In the genomic region with DNA sequence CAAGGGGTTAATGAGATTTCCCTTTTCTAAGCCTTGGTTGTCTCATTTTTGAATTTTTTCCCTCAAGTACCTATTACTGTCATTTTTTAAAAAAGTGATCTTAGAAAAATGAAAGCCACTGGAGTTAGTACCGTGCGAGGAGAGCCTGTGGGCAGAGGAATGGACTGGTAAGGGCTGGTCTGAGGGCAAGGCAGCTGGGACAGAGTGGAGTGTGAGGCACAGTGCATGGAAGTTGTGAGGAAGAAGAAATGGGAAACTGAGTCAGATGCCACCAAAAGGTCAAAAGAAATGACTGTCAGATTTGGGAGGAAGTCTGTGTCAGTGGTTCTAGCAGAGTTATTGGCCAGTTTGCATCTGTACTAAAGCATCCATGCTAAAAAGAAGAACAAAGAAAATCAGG, we compare ENCODE assay signal across 32 cellular contexts.
"Had no signal": no experiment of that assay in that cellular context is flagged by ENCODE, and none has a peak within 500 bp of the region (broad histone marks: within the 10 kb centered on the region; RNA-seq: fewer than 3 reads in every experiment).

No MANE protein-coding gene starts in this region.

- H3K36me3 ChIP-seq: ovary, prostate gland, uterus had no signal

- H3K27me3 ChIP-seq: adrenal gland, body of pancreas, esophagus squamous epithelium, ovary, sigmoid colon, testis, uterus had no signal

- H3K27ac Mint-ChIP-seq: activated CD4-positive, alpha-beta memory T cell treated with anti-CD3 and anti-CD28 coated beads, Interleukin-2, amount 10 ng/mL, durations not matched to agents 7 days and 5 days; activated naive CD4-positive, alpha-beta T cell treated with anti-CD3 and anti-CD28 coated beads, Interleukin-2, amount 10 ng/mL, durations not matched to agents 7 days and 5 days; stimulated activated naive B cell treated with anti-CD40 and anti-IgM and Interleukin-4, amounts not matched to agents 10 μg/mL and 1 μg/mL and 100 μg/mL, for 72 hours had no signal

- ATAC-seq: activated CD4-positive, CD25-positive, alpha-beta regulatory T cell treated with anti-CD3 and anti-CD28 coated beads, Interleukin-2, amount 50 U/mL, for 24 hours; activated CD8-positive, alpha-beta memory T cell treated with anti-CD3 and anti-CD28 coated beads, Interleukin-2, amount 10 ng/mL, durations not matched to agents 7 days and 5 days; body of pancreas; left lobe of liver; lower lobe of right lung; natural killer cell; stimulated activated naive B cell treated with anti-CD40 and anti-IgM and Interleukin-4, amounts not matched to agents 10 μg/mL and 1 μg/mL and 100 μg/mL, for 72 hours; T-cell had no signal

- H3K27ac ChIP-seq: adrenal gland, body of pancreas, esophagus squamous epithelium, lower lobe of right lung, ovary, prostate gland, sigmoid colon, testis, uterus, WERI-Rb-1 had no signal

- H3K4me3 ChIP-seq: adrenal gland, body of pancreas, esophagus squamous epithelium, lower lobe of right lung, ovary, prostate gland, sigmoid colon, testis, uterus had no signal

- H3K4me1 ChIP-seq: adrenal gland, body of pancreas, lower lobe of right lung, sigmoid colon, uterus had no signal

- H3K9me3 Mint-ChIP-seq: activated CD4-positive, alpha-beta memory T cell treated with anti-CD3 and anti-CD28 coated beads, Interleukin-2, amount 10 ng/mL, durations not matched to agents 7 days and 5 days; activated naive CD4-positive, alpha-beta T cell treated with anti-CD3 and anti-CD28 coated beads, Interleukin-2, amount 10 ng/mL, durations not matched to agents 7 days and 5 days; natural killer cell; stimulated activated naive B cell treated with anti-CD40 and anti-IgM and Interleukin-4, amounts not matched to agents 10 μg/mL and 1 μg/mL and 100 μg/mL, for 72 hours; T-cell; T-helper 2 cell treated with Interferon-gamma antibody and Interleukin-4, amounts not matched to agents 5 μg/mL and 100 μg/mL, for 36 hours had no signal

- H3K9me3 ChIP-seq: adrenal gland, body of pancreas, esophagus squamous epithelium, lower lobe of right lung, ovary, prostate gland, sigmoid colon, testis, uterus had no signal

- H3K36me3 Mint-ChIP-seq: natural killer cell had no signal

- H3K4me3 Mint-ChIP-seq: activated CD4-positive, alpha-beta memory T cell treated with anti-CD3 and anti-CD28 coated beads, Interleukin-2, amount 10 ng/mL, durations not matched to agents 7 days and 5 days; activated naive CD4-positive, alpha-beta T cell treated with anti-CD3 and anti-CD28 coated beads, Interleukin-2, amount 10 ng/mL, durations not matched to agents 7 days and 5 days; stimulated activated naive B cell treated with anti-CD40 and anti-IgM and Interleukin-4, amounts not matched to agents 10 μg/mL and 1 μg/mL and 100 μg/mL, for 72 hours; T-helper 2 cell treated with Interferon-gamma antibody and Interleukin-4, amounts not matched to agents 5 μg/mL and 100 μg/mL, for 36 hours had no signal

- DNase-seq: activated CD4-positive, alpha-beta memory T cell treated with anti-CD3 and anti-CD28 coated beads, Interleukin-2, amount 10 ng/mL, durations not matched to agents 7 days and 5 days; activated CD4-positive, alpha-beta T cell treated with anti-CD3 and anti-CD28 coated beads for 48 hours; activated CD8-positive, alpha-beta memory T cell treated with anti-CD3 and anti-CD28 coated beads, Interleukin-2, amount 10 ng/mL, durations not matched to agents 7 days and 5 days; activated effector memory CD4-positive, alpha-beta T cell treated with anti-CD3 and anti-CD28 coated beads, Interleukin-2, amount 50 U/mL, for 16 hours; activated naive CD4-positive, alpha-beta T cell treated with anti-CD3 and anti-CD28 coated beads, Interleukin-2, amount 10 ng/mL, durations not matched to agents 7 days and 5 days; adrenal gland; body of pancreas; dermis blood vessel endothelial cell; effector CD4-positive, alpha-beta T cell; esophagus squamous epithelium; foreskin melanocyte; kidney glomerular epithelial cell; lower lobe of right lung; mesenchymal stem cell; natural killer cell; ovary; retina; sigmoid colon; small intestine; stimulated activated CD4-positive, alpha-beta T cell treated with anti-CD3 and anti-CD28 coated beads, Interleukin-1b, Interleukin-23, amount 100 ng/mL, for 48 hours; stimulated activated CD4-positive, alpha-beta T cell treated with anti-CD3 and anti-CD28 coated beads, Interleukin-4, amount 100 ng/mL, for 4 hours; stimulated activated CD8-positive, alpha-beta memory T cell treated with anti-CD3 and anti-CD28 coated beads, Interleukin-4, amount 100 ng/mL, for 48 hours; stimulated activated naive B cell treated with anti-CD40 and anti-IgM and Interleukin-4, amounts not matched to agents 10 μg/mL and 1 μg/mL and 100 μg/mL, for 72 hours; T-cell; testis; trophoblast cell; uterus; WERI-Rb-1 had no signal

- H3K27me3 Mint-ChIP-seq: activated CD4-positive, alpha-beta memory T cell treated with anti-CD3 and anti-CD28 coated beads, Interleukin-2, amount 10 ng/mL, durations not matched to agents 7 days and 5 days; activated CD8-positive, alpha-beta memory T cell treated with anti-CD3 and anti-CD28 coated beads, Interleukin-2, amount 10 ng/mL, durations not matched to agents 7 days and 5 days; activated naive CD4-positive, alpha-beta T cell treated with anti-CD3 and anti-CD28 coated beads, Interleukin-2, amount 10 ng/mL, durations not matched to agents 7 days and 5 days; stimulated activated naive B cell treated with anti-CD40 and anti-IgM and Interleukin-4, amounts not matched to agents 10 μg/mL and 1 μg/mL and 100 μg/mL, for 72 hours; T-cell had no signal
